ENCODE assay signal across 37 cellular contexts in genomic region chr5:58620336-58620735, GRCh38. TPM values are rescaled to one million over a fixed set of nuclear protein-coding genes. Genes with fewer than 3 reads are reported as not detected.
"Had no signal": no experiment of that assay in that cellular context is flagged by ENCODE, and none has a peak within 500 bp of the region (broad histone marks: within the 10 kb centered on the region; RNA-seq: fewer than 3 reads in every experiment).

No MANE protein-coding gene starts in this region.

- H3K9me3 ChIP-seq: MG63 had no signal

- H3K4me3 ChIP-seq: MG63 had no signal

- H3K27me3 ChIP-seq: MG63 had no signal

- H3K36me3 ChIP-seq: MG63 had no signal

- DNase-seq: Karpas-422, Kasumi-1, MG63, MM.1S, MV-4-11, NCI-H1048, NCI-H1092, NCI-H1092 treated with DMSO at 0.1 percent for 48 hours, NCI-H1105, NCI-H1105 treated with DMSO at 0.1 percent for 48 hours, NCI-H1417, NCI-H1417 treated with DMSO at 0.1 percent for 48 hours, NCI-H1436, NCI-H1436 treated with DMSO at 0.1 percent for 48 hours, NCI-H146, NCI-H1694, NCI-H1694 treated with DMSO at 0.1 percent for 48 hours, NCI-H187, NCI-H187 treated with DMSO at 0.1 percent for 48 hours, NCI-H1930, NCI-H2029, NCI-H2029 treated with DMSO at 0.1 percent for 48 hours, NCI-H2081, NCI-H2081 treated with DMSO at 0.1 percent for 48 hours, NCI-H2107, NCI-H2171, NCI-H2171 treated with DMSO at 0.1 percent for 48 hours, NCI-H2227 treated with DMSO at 0.1 percent for 48 hours, NCI-H226, NCI-H345, NCI-H446, NCI-H446 treated with DMSO at 0.1 percent for 48 hours, NCI-H510A, NCI-H510A treated with DMSO at 0.1 percent for 48 hours had no signal

RNA-seq across cellular contexts. Expression of gene RAB3C, which starts 37.5 kb away (rescaled TPM):
- total RNA-seq: LHCN-M2, M059J, MCF 10A had no signal
